8 cellular contexts compared by ENCODE assay signal in genomic region chr7:129665013-129665401, GRCh38. TPM values are rescaled to one million over a fixed set of nuclear protein-coding genes. Genes with fewer than 3 reads are reported as not detected.
DNase-seq lines count a peak whose midpoint lies in the region; ATAC-seq, FAIRE-seq and TF ChIP-seq lines count a peak whose summit lies in the region.

No MANE protein-coding gene starts in this region.

- peaks cover 10% of the 10 kb centered on the region for H3K4me1 Mint-ChIP-seq in activated T-helper 17 cell treated with anti-CD3 and anti-CD28 coated beads, Interleukin-2, amount 50 U/mL, for 72 hours

- in situ Hi-C loops in SK-MEL-5 (cut with HindIII; ENCODE audit: low pct_unique_long_range_greater_than_20kb, low sequenced_read_pairs), result no loop called here

- no peak overlapping the region for H3K4me3 Mint-ChIP-seq in activated T-helper 17 cell treated with anti-CD3 and anti-CD28 coated beads, Interleukin-2, amount 50 U/mL, for 72 hours

- H3K4me3 ChIP-seq in fibroblast of pulmonary artery (replicated peaks; ENCODE audit: low read depth, low read length), result no peak overlapping the region

- ATAC-seq in activated T-helper 17 cell treated with anti-CD3 and anti-CD28 coated beads, Interleukin-2, amount 50 U/mL, for 72 hours (replicated peaks), result no peak

- FAIRE-seq in GM19239 (lab: Jason Lieb, UNC), result no peak

- DNase-seq in NCI-H2196 (lab: John Stamatoyannopoulos, UW; ENCODE audit: unreplicated experiment) (peak; percentile 11), NCI-H2196 treated with DMSO at 0.1 percent for 48 hours (lab: John Stamatoyannopoulos, UW; ENCODE audit: unreplicated experiment) (no peak), SK-MEL-5 (ENCODE audit: low read depth, low spot score) (peak; percentile 37), fibroblast of pulmonary artery (ENCODE audit: low read depth) (peak; percentile 94), stromal cell of bone marrow (ENCODE audit: low read depth) (peak; percentile 85), NCI-H510A treated with DMSO at 0.1 percent for 48 hours (lab: John Stamatoyannopoulos, UW) (no peak), GM19239 (ENCODE audit: insufficient read length, low spot score) (no peak)

- peaks cover 5% of the 10 kb centered on the region for H3K9me3 Mint-ChIP-seq in activated T-helper 17 cell treated with anti-CD3 and anti-CD28 coated beads, Interleukin-2, amount 50 U/mL, for 72 hours

- TF ChIP-seq CTCF in fibroblast of pulmonary artery (IDR thresholded peaks at IDR 0.05; ENCODE audit: low read length, missing control alignments), result no peak

- no peaks in the 10 kb centered on the region for H3K27me3 Mint-ChIP-seq in activated T-helper 17 cell treated with anti-CD3 and anti-CD28 coated beads, Interleukin-2, amount 50 U/mL, for 72 hours

- H3K36me3 Mint-ChIP-seq in activated T-helper 17 cell treated with anti-CD3 and anti-CD28 coated beads, Interleukin-2, amount 50 U/mL, for 72 hours (ENCODE audit: low read depth), result peaks cover 27% of the 10 kb centered on the region

- H3K27ac Mint-ChIP-seq in activated T-helper 17 cell treated with anti-CD3 and anti-CD28 coated beads, Interleukin-2, amount 50 U/mL, for 72 hours, result no peak overlapping the region

RNA-seq across cellular contexts. Expression of gene NRF1, which starts 53.5 kb away (rescaled TPM):
- 6.7 and 12.4 TPM in 2 replicates for total RNA-seq in SK-MEL-5 (2014; rRNA removed; shearing (Covaris generic))
- 9.6 and 9.7 TPM in 2 replicates for polyA plus RNA-seq in SK-MEL-5 (2015; cell fraction: cytosol; rRNA removed)
- 11.9 and 14.6 TPM in 2 replicates for polyA plus RNA-seq in SK-MEL-5 (2015; cell fraction: nucleus; rRNA removed)
- 10 to 100 TPM; 15.3 to 22.5 TPM for total RNA-seq in activated T-helper 17 cell treated with anti-CD3 and anti-CD28 coated beads, Interleukin-2, amount 50 U/mL, for 72 hours

Comparison
In these comparisons a context has a peak if more than half of its experiments do, and no peak if none do; other contexts are left out.
1. DNase-seq: peak in NCI-H2196 (single experiment), SK-MEL-5 (single experiment), fibroblast of pulmonary artery (single experiment) and stromal cell of bone marrow (single experiment); none in NCI-H2196 treated with DMSO at 0.1 percent for 48 hours (single experiment), NCI-H510A treated with DMSO at 0.1 percent for 48 hours (single experiment) and GM19239 (single experiment).